ENCODE assay signal across 19 cellular contexts in the genomic region with DNA sequence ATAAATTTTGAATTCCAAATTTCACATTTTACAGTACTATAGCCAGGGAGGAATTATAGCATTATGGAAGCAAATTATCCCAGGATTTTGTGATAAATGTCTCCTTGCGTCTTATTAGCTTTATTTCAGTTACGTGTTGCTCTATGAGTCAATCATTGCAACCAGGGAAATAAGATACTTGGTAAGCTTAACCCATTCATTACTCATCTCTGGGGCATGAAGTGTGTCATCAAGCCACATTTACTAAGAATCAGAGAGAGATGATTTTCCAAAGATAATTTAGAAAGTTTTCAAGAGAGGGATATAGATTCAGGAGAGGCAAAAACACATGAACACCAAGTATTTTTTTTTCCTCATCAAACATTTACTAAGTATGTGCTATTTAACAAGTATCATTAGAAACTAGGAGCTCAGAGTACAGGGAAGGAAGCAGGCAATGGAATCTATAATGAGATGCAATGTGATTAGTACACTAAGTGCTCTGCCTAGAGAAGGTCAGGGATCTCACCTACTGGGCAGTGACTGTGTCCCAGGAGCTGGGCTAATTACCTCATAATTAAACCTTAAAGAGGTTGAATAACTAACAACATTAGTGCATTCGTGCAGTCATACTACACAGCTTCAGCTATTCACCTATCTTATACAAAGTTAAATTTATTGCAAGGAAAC.
A peak's percentile ranks its signal among the peaks of the same experiment; 100 is the strongest.
DNase-seq lines count a peak whose midpoint lies in the region; ATAC-seq and TF ChIP-seq lines count a peak whose summit lies in the region.
"Had no signal": no experiment of that assay in that cellular context is flagged by ENCODE, and none has a peak within 500 bp of the region (broad histone marks: within the 10 kb centered on the region; RNA-seq: fewer than 3 reads in every experiment).

No MANE protein-coding gene starts in this region.

- DNase-seq in HS-27A (ENCODE audit: low read depth) (peak; percentile 86), RWPE1 (ENCODE audit: low spot score) (peak; percentile 68), epithelial cell of prostate (ENCODE audit: low read depth, low spot score) (peak; percentile 8), renal cortical epithelial cell (ENCODE audit: low read depth) (peak; percentile 87), ureter (ENCODE audit: low spot score) (no peak)
- DNase-seq: activated CD8-positive, alpha-beta T cell treated with anti-CD3 and anti-CD28 coated beads for 36 hours; activated T-cell treated with anti-CD3 and anti-CD28 coated beads, Interleukin-2, amount 50 U/mL, for 72 hours; Calu3; effector memory CD4-positive, alpha-beta T cell; gastrocnemius medialis; HFFc6; NCI-H1930; NCI-H524; ovary; Peyer's patch; stimulated activated CD4-positive, alpha-beta T cell treated with anti-CD3 and anti-CD28 coated beads, Interleukin-2, amount 100 ng/mL, for 48 hours had no signal

- H3K27ac ChIP-seq in RWPE1 (no peak overlapping the region), epithelial cell of prostate (no peak overlapping the region)
- H3K27ac ChIP-seq: gastrocnemius medialis, ovary, Peyer's patch had no signal

- POLR2A ChIA-PET in RWPE1 (lab: Yijun Ruan, JAX; ENCODE audit: low non-redundant PET): no interaction called here

- no peak for ATAC-seq in GM21737 (IDR thresholded peaks at IDR 0.05; ENCODE audit: unreplicated experiment)
- ATAC-seq in HG03571 (IDR thresholded peaks at IDR 0.05; ENCODE audit: unreplicated experiment): no peak
- ATAC-seq: activated CD8-positive, alpha-beta T cell treated with anti-CD3 and anti-CD28 coated beads for 36 hours; activated naive CD4-positive, alpha-beta T cell treated with anti-CD3 and anti-CD28 coated beads, Interleukin-2, amount 50 U/mL, for 72 hours; activated T-cell treated with anti-CD3 and anti-CD28 coated beads, Interleukin-2, amount 50 U/mL, for 72 hours; gastrocnemius medialis had no signal

- CTCF ChIA-PET in RWPE1 (lab: Yijun Ruan, JAX): no interaction called here

- no peak for TF ChIP-seq CTCF in RWPE1 (conservative IDR thresholded peaks at IDR 0.05; ENCODE audit: low read depth)
